Comparison of ENCODE assay signal across 7 cellular contexts in the genomic region with DNA sequence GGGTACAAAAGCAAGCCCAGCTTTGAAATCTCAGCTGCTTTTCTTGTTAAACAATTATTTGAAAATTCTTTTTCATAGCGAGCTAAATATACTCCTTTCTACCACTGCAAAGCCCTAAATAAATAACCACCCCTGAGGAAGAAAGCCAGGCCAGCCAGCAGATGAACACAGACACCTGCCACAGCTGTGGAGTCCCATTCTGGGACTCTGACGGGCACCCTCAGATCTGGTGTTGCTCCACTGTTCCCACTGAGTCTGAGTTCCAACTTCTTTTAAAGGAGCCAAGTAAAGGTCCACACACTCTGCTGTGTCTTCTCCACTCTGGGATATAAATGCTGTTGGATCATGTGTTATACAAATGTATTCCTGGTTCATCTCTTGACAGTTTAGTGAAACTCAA.
"Had no signal": no experiment of that assay in that cellular context is flagged by ENCODE, and none has a peak within 500 bp of the region (broad histone marks: within the 10 kb centered on the region; RNA-seq: fewer than 3 reads in every experiment).

No MANE protein-coding gene starts in this region.

- H3K4me1 Mint-ChIP-seq: IgD-negative memory B cell had no signal

- H3K27ac Mint-ChIP-seq: GM23338, H9, IgD-negative memory B cell had no signal

- H3K36me3 Mint-ChIP-seq: IgD-negative memory B cell had no signal

- H3K27ac ChIP-seq: HL-60 had no signal

- ATAC-seq: GM23338, HepG2 had no signal

- H3K4me3 Mint-ChIP-seq: GM23338, H9, IgD-negative memory B cell had no signal

- H3K4me3 ChIP-seq: GM23338 had no signal

- DNase-seq: H9, HCEC 1CT, KBM-7 had no signal
